16 cellular contexts compared by ENCODE assay signal in genomic region chr5:14868771-14869170, GRCh38. TPM values are rescaled to one million over a fixed set of nuclear protein-coding genes. Genes with fewer than 3 reads are reported as not detected.
DNase-seq lines count a peak whose midpoint lies in the region; ATAC-seq, FAIRE-seq and TF ChIP-seq lines count a peak whose summit lies in the region.
"Had no signal": no experiment of that assay in that cellular context is flagged by ENCODE, and none has a peak within 500 bp of the region (broad histone marks: within the 10 kb centered on the region; RNA-seq: fewer than 3 reads in every experiment).

No MANE protein-coding gene starts in this region.

- no peak for TF ChIP-seq RAD21 in HepG2 (CRISPR knock-in tag; IDR thresholded peaks at IDR 0.05)

- in situ Hi-C loops in HepG2 (cut with HindIII; ENCODE audit: extremely low pct_ligation_motif_present, low pct_unique_long_range_greater_than_20kb) (no loop called here), ACHN (cut with HindIII; ENCODE audit: low pct_ligation_motif_present, low pct_unique_long_range_greater_than_20kb, low sequenced_read_pairs) (no loop called here)

- no peak for DNase-seq in HepG2 (ENCODE audit: low spot score)
- DNase-seq in right lobe of liver: no peak
- no peak for DNase-seq in immature natural killer cell
- no peak for DNase-seq in body of pancreas
- no peak for DNase-seq in ACHN
- DNase-seq: amniotic stem cell; dermis blood vessel endothelial cell; HFFc6; NCI-H524; retina; stimulated activated CD4-positive, alpha-beta T cell treated with anti-CD3 and anti-CD28 coated beads, Interleukin-4, amount 100 ng/mL, for 1 hour; stimulated activated naive B cell treated with anti-CD40 and anti-IgM and Interleukin-4, amounts not matched to agents 10 μg/mL and 1 μg/mL and 100 μg/mL, for 72 hours had no signal

- ATAC-seq in HepG2 (no peak), right lobe of liver (no peak), body of pancreas (no peak), GM21367 (IDR thresholded peaks at IDR 0.05; ENCODE audit: unreplicated experiment) (no peak), GM19395 (IDR thresholded peaks at IDR 0.05; ENCODE audit: unreplicated experiment) (no peak)
- ATAC-seq: stimulated activated naive B cell treated with anti-CD40 and anti-IgM and Interleukin-4, amounts not matched to agents 10 μg/mL and 1 μg/mL and 100 μg/mL, for 72 hours had no signal

- no peaks in the 10 kb centered on the region for H3K9me2 ChIP-seq in OCI-LY1 (ENCODE audit: low read depth, low read length)

- H3K4me1 Mint-ChIP-seq in immature natural killer cell: peaks cover 31 to 33% of the 10 kb centered on the region in 2 donors

- H3K4me1 ChIP-seq in HepG2 (ENCODE audit: insufficient read depth, low read length) (peaks cover 36% of the 10 kb centered on the region), right lobe of liver (peaks cover 0 to 21% (median 4%) of the 10 kb centered on the region in 4 donors), OCI-LY1 (ENCODE audit: insufficient read depth, low read length, severe bottlenecking) (peaks cover 36% of the 10 kb centered on the region), body of pancreas (peaks cover 20% of the 10 kb centered on the region)

- no peaks in the 10 kb centered on the region for H3K36me3 Mint-ChIP-seq in immature natural killer cell
- H3K36me3 Mint-ChIP-seq: stimulated activated naive B cell treated with anti-CD40 and anti-IgM and Interleukin-4, amounts not matched to agents 10 μg/mL and 1 μg/mL and 100 μg/mL, for 72 hours had no signal

- intact Hi-C loops in HepG2 (cut with micrococcal nuclease; ENCODE audit: unreplicated experiment) (no loop called here), right lobe of liver (cut with DNase I) (no loop called here), body of pancreas (cut with DNase I) (no loop called here)

- no peak overlapping the region for H3K4me3 Mint-ChIP-seq in immature natural killer cell
- H3K4me3 Mint-ChIP-seq: HFFc6; stimulated activated naive B cell treated with anti-CD40 and anti-IgM and Interleukin-4, amounts not matched to agents 10 μg/mL and 1 μg/mL and 100 μg/mL, for 72 hours had no signal

- TF ChIP-seq CTCF in HepG2 (CRISPR knock-in tag; IDR thresholded peaks at IDR 0.05) (no peak), right lobe of liver (IDR thresholded peaks at IDR 0.05) (no peak), OCI-LY1 (IDR thresholded peaks at IDR 0.05; ENCODE audit: low read length) (no peak), body of pancreas (IDR thresholded peaks at IDR 0.05) (no peak)

- H3K4me3 ChIP-seq in HepG2 (replicated peaks in 1 of 3; ENCODE audit: insufficient read depth in 1 of 3, low read depth in 2 of 3, low read length in 3 of 3): no peak overlapping the region
- no peak overlapping the region for H3K4me3 ChIP-seq in right lobe of liver
- H3K4me3 ChIP-seq in OCI-LY1 (ENCODE audit: low read depth, low read length, poor library complexity, severe bottlenecking): peak overlapping the region; percentile 85
- no peak overlapping the region for H3K4me3 ChIP-seq in body of pancreas

- no peaks in the 10 kb centered on the region for H3K9me3 ChIP-seq in HepG2 (ENCODE audit: low read length)
- H3K9me3 ChIP-seq in right lobe of liver: no peaks in the 10 kb centered on the region
- no peaks in the 10 kb centered on the region for H3K9me3 ChIP-seq in OCI-LY1 (ENCODE audit: low read length)
- H3K9me3 ChIP-seq in body of pancreas: no peaks in the 10 kb centered on the region

- peaks cover 45% of the 10 kb centered on the region for H3K79me2 ChIP-seq in HepG2 (ENCODE audit: insufficient read depth, low read length)
- peaks cover 63% of the 10 kb centered on the region for H3K79me2 ChIP-seq in OCI-LY1 (ENCODE audit: insufficient read depth, low read length)

- no peaks in the 10 kb centered on the region for H3K36me3 ChIP-seq in HepG2 (replicated peaks in 1 of 2; ENCODE audit: control insufficient read depth in 1 of 2, insufficient read depth in 2 of 2, low read length in 2 of 2)
- H3K36me3 ChIP-seq in right lobe of liver: no peaks in the 10 kb centered on the region
- no peaks in the 10 kb centered on the region for H3K36me3 ChIP-seq in OCI-LY1 (ENCODE audit: insufficient read depth, low read length)
- H3K36me3 ChIP-seq in body of pancreas (replicated peaks in 1 of 2; ENCODE audit: insufficient read depth in 1 of 2, low read depth in 2 of 2): no peaks in the 10 kb centered on the region

- H3K27me3 Mint-ChIP-seq in immature natural killer cell (ENCODE audit: low read depth in 3 of 3): peaks cover 4 to 11% (median 6%) of the 10 kb centered on the region in 3 donors
- H3K27me3 Mint-ChIP-seq: stimulated activated naive B cell treated with anti-CD40 and anti-IgM and Interleukin-4, amounts not matched to agents 10 μg/mL and 1 μg/mL and 100 μg/mL, for 72 hours had no signal

- H3K27ac ChIP-seq in HepG2 (ENCODE audit: extremely low read length, insufficient read depth, low read length): no peak overlapping the region
- no peak overlapping the region for H3K27ac ChIP-seq in right lobe of liver
- peak overlapping the region; percentile 65 for H3K27ac ChIP-seq in OCI-LY1 (ENCODE audit: low read depth, low read length, poor library complexity, severe bottlenecking)
- H3K27ac ChIP-seq in body of pancreas: peak overlapping the region in 1 of 4 donors; percentile 2
- H3K27ac ChIP-seq: C4-2B had no signal

- 70% methylated on average over 7 of the region's 7 CpGs for WGBS in HepG2 (ENCODE audit: low lambda C conversion rate)
- 41% methylated on average over 6 of the region's 7 CpGs for WGBS in right lobe of liver (ENCODE audit: insufficient coverage, low coverage, low lambda C conversion rate, missing lambda C conversion rate)
- 56 to 65% methylated on average over 7 of the region's 7 CpGs for WGBS in body of pancreas, 2 donors

- no peak for TF ChIP-seq EP300 in HepG2 (IDR thresholded peaks at IDR 0.05; ENCODE audit: low read depth in 2 of 2, low read length in 2 of 2)
- no peak for TF ChIP-seq EP300 in HepG2 (CRISPR knock-in tag; IDR thresholded peaks at IDR 0.05; ENCODE audit: borderline replicate concordance)

- H3K4me2 ChIP-seq in HepG2 (ENCODE audit: low read depth, low read length): peak overlapping the region; percentile 81; the same call in 1 of the 2 replicates
- peak overlapping the region; percentile 92 for H3K4me2 ChIP-seq in OCI-LY1 (ENCODE audit: low read length)

- FAIRE-seq in HepG2 (lab: Jason Lieb, UNC): no peak

- no TSS peak for BruUV-seq in HepG2 (replicated peaks; lab: Mats Ljungman, UMichigan)

- no peaks in the 10 kb centered on the region for H4K20me1 ChIP-seq in HepG2 (ENCODE audit: insufficient read depth, low read length)
- H4K20me1 ChIP-seq in OCI-LY1 (ENCODE audit: insufficient read depth, low read length): no peaks in the 10 kb centered on the region

- no peaks in the 10 kb centered on the region; a peak in 2 of 5 replicates for H3K27me3 ChIP-seq in HepG2 (ENCODE audit: control insufficient read depth in 1 of 2, insufficient read depth in 2 of 2, low read length in 2 of 2)
- no peaks in the 10 kb centered on the region for H3K27me3 ChIP-seq in right lobe of liver
- no peaks in the 10 kb centered on the region for H3K27me3 ChIP-seq in OCI-LY1 (ENCODE audit: insufficient read depth, low read length)
- H3K27me3 ChIP-seq in body of pancreas: no peaks in the 10 kb centered on the region

- CTCF ChIA-PET in HepG2 (lab: Yijun Ruan, JAX; ENCODE audit: low intra/inter-chr PET ratio, low total read pairs): no interaction called here

- H3K9me3 Mint-ChIP-seq in immature natural killer cell: no peaks in the 10 kb centered on the region
- H3K9me3 Mint-ChIP-seq: HFFc6; stimulated activated naive B cell treated with anti-CD40 and anti-IgM and Interleukin-4, amounts not matched to agents 10 μg/mL and 1 μg/mL and 100 μg/mL, for 72 hours had no signal

- H3K9ac ChIP-seq in HepG2 (ENCODE audit: insufficient read depth, low read depth, low read length) (no peak overlapping the region), OCI-LY1 (ENCODE audit: low read length) (peak overlapping the region; percentile 87; the same call in 1 of the 2 replicates)

- 0 out of 2 replicates have a peak, but pooled peaks cover 5% of the 10 kb centered on the region for H3F3A ChIP-seq in OCI-LY1 (ENCODE audit: insufficient read depth, low read length)

- TF ChIP-seq POLR2A in HepG2 (IDR thresholded peaks at IDR 0.05; ENCODE audit: insufficient read depth in 1 of 2, low read depth in 2 of 2, low read length in 2 of 2) (no peak), right lobe of liver (IDR thresholded peaks at IDR 0.05) (no peak), body of pancreas (IDR thresholded peaks at IDR 0.05) (no peak)

- POLR2A ChIA-PET in HepG2 (lab: Yijun Ruan, JAX): no interaction called here

- H3K27ac Mint-ChIP-seq in immature natural killer cell: peak overlapping the region in 5 of 6 donors; percentile 1 to 94 (median 10)
- H3K27ac Mint-ChIP-seq: HFFc6 had no signal

- no peak overlapping the region for H2AFZ ChIP-seq in HepG2 (ENCODE audit: low read length)
- no peak overlapping the region for H2AFZ ChIP-seq in OCI-LY1 (ENCODE audit: low read length)

TF ChIP-seq in HepG2, 621 proteins besides CTCF, POLR2A, EP300 and RAD21 (continues in another document):
- no peak for TF ChIP-seq ZMAT3 (CRISPR knock-in tag; conservative IDR thresholded peaks at IDR 0.05)

RNA-seq across cellular contexts. Expression of gene ANKH, which starts 2.8 kb away (rescaled TPM):
- total RNA-seq in HepG2 (2016; rRNA removed; fragmentation: Illumina TruSeq; extraction: Trizol) (20.5 and 25.0 TPM in 2 replicates), right lobe of liver (100 to 1,000 TPM in 1 of 6 experiments, 10 to 100 TPM in 5; 38.5 to 121 (median 61.9) TPM), body of pancreas (10 to 100 TPM; 19.1 to 20.5 TPM)
- 30.6 and 33.5 TPM in 2 replicates for total RNA-seq in HepG2 (2016; cell fraction: cytosol; rRNA removed; fragmentation: Illumina TruSeq; extraction: Trizol; ENCODE audit: low read depth)
- 16.2 and 25.0 TPM in 2 replicates for total RNA-seq in HepG2 (2016; cell fraction: insoluble cytoplasmic fraction; rRNA removed; fragmentation: Illumina TruSeq; extraction: Trizol)
- 65.6 and 68.7 TPM in 2 replicates for total RNA-seq in HepG2 (2016; cell fraction: membrane; rRNA removed; fragmentation: Illumina TruSeq; extraction: Trizol)
- total RNA-seq in HepG2 (2016; cell fraction: nucleus; rRNA removed; fragmentation: Illumina TruSeq; extraction: Trizol): 32.7 and 39.4 TPM in 2 replicates
- polyA plus RNA-seq in HepG2 (2011; rRNA removed) (36.0 and 37.5 TPM in 2 replicates), immature natural killer cell (10 to 100 TPM; 20.8 to 26.5 (median 25.4) TPM)
- polyA plus RNA-seq in HepG2 (2011; cell fraction: cytosol; rRNA removed): 42.6 and 44.0 TPM in 2 replicates
- polyA plus RNA-seq in HepG2 (2011; cell fraction: nucleus; rRNA removed): 25.8 and 30.6 TPM in 2 replicates
- 30.1 and 34.0 TPM in 2 replicates for polyA plus RNA-seq in HepG2 (2012)
- 56.4 and 58.7 TPM in 2 replicates for polyA plus RNA-seq in HepG2 (2016; cell fraction: cytosol; fragmentation: Illumina TruSeq; extraction: Trizol; ENCODE audit: low read depth)
- polyA plus RNA-seq in HepG2 (2016; cell fraction: insoluble cytoplasmic fraction; fragmentation: Illumina TruSeq; extraction: Trizol; ENCODE audit: low read depth): 31.3 and 37.0 TPM in 2 replicates
- 82.3 and 96.6 TPM in 2 replicates for polyA plus RNA-seq in HepG2 (2016; cell fraction: membrane; fragmentation: Illumina TruSeq; extraction: Trizol; ENCODE audit: low read depth)
- polyA plus RNA-seq in HepG2 (2016; cell fraction: nucleus; fragmentation: Illumina TruSeq; extraction: Trizol; ENCODE audit: insufficient read depth, low read depth): 37.3 and 45.0 TPM in 2 replicates
- polyA minus RNA-seq in HepG2 (2011; rRNA and poly(A)+ RNA removed; ENCODE audit: low replicate concordance): 91.4 and 122 TPM in 2 replicates
- 20.7 and 21.6 TPM in 2 replicates for polyA minus RNA-seq in HepG2 (2011; cell fraction: cytosol; rRNA and poly(A)+ RNA removed)
- polyA minus RNA-seq in HepG2 (2011; cell fraction: nucleus; rRNA and poly(A)+ RNA removed): 54.6 and 56.5 TPM in 2 replicates
